In genomic region chr3:166195808-166196207, GRCh38 we compare ENCODE assay signal across 17 cellular contexts.
DNase-seq lines count a peak whose midpoint lies in the region; ATAC-seq and TF ChIP-seq lines count a peak whose summit lies in the region.
"Had no signal": no experiment of that assay in that cellular context is flagged by ENCODE, and none has a peak within 500 bp of the region (broad histone marks: within the 10 kb centered on the region; RNA-seq: fewer than 3 reads in every experiment).

No MANE protein-coding gene starts in this region.

- no peaks in the 10 kb centered on the region for H4K20me1 ChIP-seq in GM23248 (ENCODE audit: insufficient read depth)

- H3K27ac ChIP-seq in foreskin keratinocyte = no peak overlapping the region
- H3K27ac ChIP-seq in GM23248 = no peak overlapping the region
- H3K27ac ChIP-seq: 22Rv1, A549, C4-2B had no signal

- H3K36me3 ChIP-seq in GM23248 (ENCODE audit: low read depth) = no peaks in the 10 kb centered on the region

- H3K4me2 ChIP-seq in GM23248 (ENCODE audit: unreplicated experiment) = no peak overlapping the region
- H3K4me2 ChIP-seq: A549 had no signal

- no peak overlapping the region for H2AFZ ChIP-seq in GM23248

- no peaks in the 10 kb centered on the region for H3K27me3 ChIP-seq in foreskin keratinocyte
- no peaks in the 10 kb centered on the region for H3K27me3 ChIP-seq in GM23248 (replicated peaks; ENCODE audit: insufficient read depth)

- 28 to 36% methylated on average over 2 of the region's 2 CpGs for WGBS in GM23248 (ENCODE audit: low coverage in 1 of 2, low lambda C conversion rate in 2 of 2, missing lambda C conversion rate in 2 of 2), 2 experiments

- peaks cover 6% of the 10 kb centered on the region for H3K4me1 ChIP-seq in foreskin keratinocyte
- H3K4me1 ChIP-seq in GM23248 (ENCODE audit: insufficient read depth) = no peaks in the 10 kb centered on the region
- H3K4me1 ChIP-seq: A549 had no signal

- no peak overlapping the region for H3K4me3 ChIP-seq in foreskin fibroblast (ENCODE audit: low read depth in 1 of 2, low read length in 2 of 2)
- no peak overlapping the region for H3K4me3 ChIP-seq in GM23248
- H3K4me3 ChIP-seq: A549 had no signal

- H3K9me3 ChIP-seq in GM23248 (ENCODE audit: low read depth) = no peaks in the 10 kb centered on the region
- H3K9me3 ChIP-seq: A549 had no signal

- no peaks in the 10 kb centered on the region for H3K9me2 ChIP-seq in GM23248 (ENCODE audit: insufficient read depth)

- H3K9ac ChIP-seq in GM23248 = no peak overlapping the region

- ATAC-seq in foreskin keratinocyte = peak; percentile 69
- ATAC-seq: A549 had no signal

- no peak for TF ChIP-seq CTCF in foreskin keratinocyte (conservative IDR thresholded peaks at IDR 0.05)
- no peak for TF ChIP-seq CTCF in foreskin fibroblast (IDR thresholded peaks at IDR 0.05; ENCODE audit: low read depth, low read length)

- DNase-seq in ELR (ENCODE audit: low read depth) = peak; percentile 71
- peak; percentile 49 for DNase-seq in M059J (ENCODE audit: low read depth)
- peak; percentile 45 for DNase-seq in amniotic epithelial cell (ENCODE audit: low read depth)
- peak; percentile 39 to 70 for DNase-seq in foreskin keratinocyte
- no peak for DNase-seq in foreskin fibroblast
- no peak for DNase-seq in activated naive CD4-positive, alpha-beta T cell treated with anti-CD3 and anti-CD28 coated beads, Interleukin-2, amount 50 U/mL, for 16 hours
- no peak for DNase-seq in NCI-H446 treated with DMSO at 0.1 percent for 48 hours (lab: John Stamatoyannopoulos, UW)
- no peak for DNase-seq in GM23248
- DNase-seq: AML-193; CD4-positive, alpha-beta T cell; DMS153; DMS79; GF-D8; H9 had no signal

- H3K79me2 ChIP-seq in GM23248 (ENCODE audit: insufficient read depth) = no peaks in the 10 kb centered on the region

- H3F3A ChIP-seq in GM23248 (ENCODE audit: insufficient read depth) = no peaks in the 10 kb centered on the region

- in situ Hi-C loops in GM23248 (cut with MboI) = no loop called here

Comparison
In these comparisons a context has a peak if more than half of its experiments do, and no peak if none do; other contexts are left out.
1. DNase-seq: peak in ELR (single experiment), M059J (single experiment), amniotic epithelial cell (single experiment) and foreskin keratinocyte (2 of 2); none in foreskin fibroblast (0 of 2), activated naive CD4-positive, alpha-beta T cell treated with anti-CD3 and anti-CD28 coated beads, Interleukin-2, amount 50 U/mL, for 16 hours (single experiment), NCI-H446 treated with DMSO at 0.1 percent for 48 hours (single experiment) and GM23248 (single experiment).